8 cellular contexts compared by ENCODE assay signal in genomic region chr6:131134950-131135243, GRCh38. TPM values are rescaled to one million over a fixed set of nuclear protein-coding genes. Genes with fewer than 3 reads are reported as not detected.
DNase-seq lines count a peak whose midpoint lies in the region; TF ChIP-seq lines count a peak whose summit lies in the region.

No MANE protein-coding gene starts in this region.

- peak overlapping the region; percentile 36 for H3K27ac Mint-ChIP-seq in nephron progenitor cell

- H3K27ac ChIP-seq in MM.1S (ENCODE audit: low read length), result peak overlapping the region; percentile 42; the same call in 1 of the 2 replicates
- H3K27ac ChIP-seq in effector memory CD4-positive, alpha-beta T cell (ENCODE audit: insufficient read depth, low read length, poor library complexity, severe bottlenecking), result no peak overlapping the region

- CTCF ChIA-PET in BJ (lab: Yijun Ruan, JAX), result interaction anchor here (3.0 kb wide), 1 partner anchor 250 kb away, joined by 10 read pairs; no protein-coding TSS in a partner anchor

- H3K4me1 Mint-ChIP-seq in nephron progenitor cell, result peaks cover 30% of the 10 kb centered on the region

- H3K4me3 Mint-ChIP-seq in nephron progenitor cell, result peak overlapping the region; percentile 83

- no peaks in the 10 kb centered on the region for H4K20me1 ChIP-seq in MM.1S (ENCODE audit: insufficient read depth, low read length)

- no peaks in the 10 kb centered on the region for H3K9me2 ChIP-seq in MM.1S (replicated peaks; ENCODE audit: insufficient read depth, low read length)

- peak overlapping the region; percentile 66; the same call in 1 of the 2 replicates for H3K9ac ChIP-seq in MM.1S (ENCODE audit: low read length)

- H3K4me3 ChIP-seq in BJ (ENCODE audit: low read depth, low read length) (peak overlapping the region; percentile 70), MM.1S (ENCODE audit: low read length) (peak overlapping the region; percentile 63)
- H3K4me3 ChIP-seq in effector memory CD4-positive, alpha-beta T cell (ENCODE audit: insufficient read depth, low read depth, low read length, poor library complexity, severe bottlenecking), result peak overlapping the region; percentile 66

- H3K4me1 ChIP-seq in MM.1S (ENCODE audit: low read length), result no peaks in the 10 kb centered on the region
- H3K4me1 ChIP-seq in effector memory CD4-positive, alpha-beta T cell (ENCODE audit: control insufficient read depth, insufficient read depth, low read length, poor library complexity, severe bottlenecking), result no peaks in the 10 kb centered on the region

- H3K27me3 ChIP-seq in BJ (ENCODE audit: control insufficient read depth, insufficient read depth, low read length), result no peaks in the 10 kb centered on the region
- no peaks in the 10 kb centered on the region for H3K27me3 ChIP-seq in MM.1S (replicated peaks; ENCODE audit: insufficient read depth, low read length)
- no peaks in the 10 kb centered on the region for H3K27me3 ChIP-seq in effector memory CD4-positive, alpha-beta T cell (replicated peaks; ENCODE audit: control insufficient read depth, insufficient read depth, low read length, poor library complexity, severe bottlenecking)

- no peaks in the 10 kb centered on the region for H3K36me3 ChIP-seq in BJ (ENCODE audit: control insufficient read depth, insufficient read depth, low read length)
- H3K36me3 ChIP-seq in MM.1S (replicated peaks; ENCODE audit: insufficient read depth, low read length), result no peaks in the 10 kb centered on the region
- no peaks in the 10 kb centered on the region for H3K36me3 ChIP-seq in effector memory CD4-positive, alpha-beta T cell (ENCODE audit: control insufficient read depth, insufficient read depth, low read length)

- peaks cover 10% of the 10 kb centered on the region for H3K27me3 Mint-ChIP-seq in nephron progenitor cell (ENCODE audit: low read depth, poor library complexity)

- peak overlapping the region; percentile 76 for H3K4me2 ChIP-seq in MM.1S (ENCODE audit: low read depth, low read length)

- in situ Hi-C loops in GM13976 (cut with MboI; ENCODE audit: low sequenced_read_pairs, unreplicated experiment), result loop anchor here (25.0 kb wide), 1 partner anchor 823 kb away; no protein-coding TSS in a partner anchor
- in situ Hi-C loops in G401 (cut with HindIII; ENCODE audit: low sequenced_read_pairs), result no loop called here

- no peaks in the 10 kb centered on the region for H3K79me2 ChIP-seq in MM.1S (ENCODE audit: low read length)

- H2AFZ ChIP-seq in MM.1S (ENCODE audit: low read length), result peak overlapping the region; percentile 82

- peaks cover 10% of the 10 kb centered on the region for H3K36me3 Mint-ChIP-seq in nephron progenitor cell (ENCODE audit: low read depth)

- TF ChIP-seq CTCF in BJ (IDR thresholded peaks at IDR 0.05; ENCODE audit: insufficient read depth, low read depth, low read length), result no peak
- no peak for TF ChIP-seq CTCF in MM.1S (IDR thresholded peaks at IDR 0.05; ENCODE audit: low read length)
- no peak for TF ChIP-seq CTCF in nephron progenitor cell (IDR thresholded peaks at IDR 0.05)
- no peak for TF ChIP-seq CTCF in GM13976 (IDR thresholded peaks at IDR 0.05; ENCODE audit: borderline replicate concordance, control extremely low read depth, extremely low read depth, insufficient read depth, missing control alignments)

- no peaks in the 10 kb centered on the region for H3K9me3 ChIP-seq in MM.1S (replicated peaks; ENCODE audit: insufficient read depth, low read length)
- H3K9me3 ChIP-seq in effector memory CD4-positive, alpha-beta T cell (ENCODE audit: control insufficient read depth, low read length), result no peaks in the 10 kb centered on the region

- POLR2A ChIA-PET in BJ (lab: Charles Lee), result no interaction called here

- peaks cover 7% of the 10 kb centered on the region for H3K9me3 Mint-ChIP-seq in nephron progenitor cell

- peaks cover 13% of the 10 kb centered on the region; the same call in 1 of the 2 replicates for H3F3A ChIP-seq in MM.1S (ENCODE audit: insufficient read depth, low read length)

- DNase-seq in BJ (ENCODE audit: low read depth), result no peak
- no peak for DNase-seq in MM.1S
- DNase-seq in effector memory CD4-positive, alpha-beta T cell, result no peak
- no peak for DNase-seq in nephron progenitor cell
- DNase-seq in NCI-H226, result no peak
- DNase-seq in GM13976 (ENCODE audit: low spot score), result no peak
- DNase-seq in NCI-H524 (lab: John Stamatoyannopoulos, UW), result no peak
- no peak for DNase-seq in G401 (ENCODE audit: low spot score)

RNA-seq across cellular contexts. Expression of gene AKAP7, which starts 0.4 kb away (rescaled TPM):
- 0.63 and 1.3 TPM in 2 replicates for polyA plus RNA-seq in BJ (2011; rRNA removed)
- 0.46 and 1.2 TPM in 2 replicates for polyA minus RNA-seq in BJ (2011; rRNA and poly(A)+ RNA removed)
- total RNA-seq in G401 (2014; rRNA removed; shearing (Covaris generic)), result 1.5 and 1.8 TPM in 2 replicates
